Comparison of ENCODE assay signal across 23 cellular contexts in the genomic region with DNA sequence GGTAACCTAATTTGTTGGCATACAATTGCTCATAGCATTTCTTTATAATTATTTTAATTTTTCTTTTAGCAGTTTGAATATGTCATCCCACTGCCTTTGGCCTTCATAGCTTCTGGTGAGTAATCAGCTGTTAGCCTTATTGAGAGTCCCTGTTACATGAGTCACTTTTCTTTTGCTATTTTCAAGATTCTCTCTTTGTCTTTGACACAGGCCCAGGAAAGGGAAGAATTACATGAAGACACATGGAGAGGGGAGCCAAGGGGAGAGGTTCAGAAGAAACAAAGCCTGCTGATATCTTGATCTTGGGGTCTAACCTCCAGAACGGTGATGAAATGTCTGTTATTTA.
DNase-seq lines count a peak whose midpoint lies in the region; ATAC-seq and TF ChIP-seq lines count a peak whose summit lies in the region.
"Had no signal": no experiment of that assay in that cellular context is flagged by ENCODE, and none has a peak within 500 bp of the region (broad histone marks: within the 10 kb centered on the region; RNA-seq: fewer than 3 reads in every experiment).

No MANE protein-coding gene starts in this region.

- no peak for ATAC-seq in WTC11
- no peak for ATAC-seq in stimulated activated naive CD8-positive, alpha-beta T cell treated with anti-CD3 and anti-CD28 coated beads, Interleukin-15, Interleukin-2, amounts not matched to agents 100 U/mL and 50 U/mL, for 24 hours
- ATAC-seq: activated naive CD8-positive, alpha-beta T cell treated with anti-CD3 and anti-CD28 coated beads, Interleukin-2, amount 50 U/mL, for 24 hours; naive thymus-derived CD4-positive, alpha-beta T cell had no signal

- DNase-seq in EL: peak; percentile 10
- peak; percentile 8 to 12 for DNase-seq in Kasumi-1 (lab: John Stamatoyannopoulos, UW)
- no peak for DNase-seq in WTC11 (ENCODE audit: low spot score)
- peak; percentile 24 for DNase-seq in iris pigment epithelial cell (ENCODE audit: low read depth)
- DNase-seq in left ventricle myocardium inferior: no peak
- no peak for DNase-seq in AML-193 (lab: John Stamatoyannopoulos, UW)
- no peak for DNase-seq in coronary artery (ENCODE audit: low spot score)
- DNase-seq in stimulated activated naive CD8-positive, alpha-beta T cell treated with anti-CD3 and anti-CD28 coated beads, Interleukin-15, Interleukin-2, amounts not matched to agents 100 U/mL and 50 U/mL, for 24 hours: no peak
- DNase-seq: activated naive CD8-positive, alpha-beta T cell treated with anti-CD3 and anti-CD28 coated beads, Interleukin-2, amount 50 U/mL, for 24 hours; BE2C; mammary epithelial cell; naive thymus-derived CD4-positive, alpha-beta T cell; NCI-H1092; NCI-H2107; NCI-H774; PC-9; stimulated activated CD4-positive, alpha-beta T cell treated with anti-CD3 and anti-CD28 coated beads, Interleukin-2, amount 100 ng/mL, for 48 hours had no signal

- TF ChIP-seq CTCF in WTC11 (IDR thresholded peaks at IDR 0.05) (no peak), left ventricle myocardium inferior (IDR thresholded peaks at IDR 0.05; ENCODE audit: borderline replicate concordance) (no peak), coronary artery (IDR thresholded peaks at IDR 0.05) (no peak)

- POLR2A ChIA-PET in WTC11 (lab: Charles Lee): no interaction called here

- H3K36me3 Mint-ChIP-seq in WTC11: peaks cover 28% of the 10 kb centered on the region

- no peak overlapping the region for H3K27ac ChIP-seq in left ventricle myocardium inferior (replicated peaks)
- H3K27ac ChIP-seq in coronary artery: no peak overlapping the region
- H3K27ac ChIP-seq: esophagus muscularis mucosa, parathyroid adenoma, PC-9, SK-N-MC, skin epidermis had no signal

- peaks cover 32% of the 10 kb centered on the region for H3K9me3 ChIP-seq in left ventricle myocardium inferior (replicated peaks)
- H3K9me3 ChIP-seq: BE2C had no signal

- no peak overlapping the region for H3K27ac Mint-ChIP-seq in WTC11
- H3K27ac Mint-ChIP-seq: activated naive CD8-positive, alpha-beta T cell treated with anti-CD3 and anti-CD28 coated beads, Interleukin-2, amount 50 U/mL, for 24 hours; activated T-helper 2 cell treated with anti-CD3 and anti-CD28 coated beads, Interferon-gamma antibody, Interleukin-2, Interleukin-4, amounts not matched to agents 10 μg/mL and 5 μg/mL and 100 μg/mL, durations not matched to agents 14 hours and 24 hours and 36 hours; naive thymus-derived CD4-positive, alpha-beta T cell; T-helper 2 cell treated with Interferon-gamma antibody and Interleukin-4, amounts not matched to agents 5 μg/mL and 100 μg/mL, for 36 hours had no signal

- H3K9me3 Mint-ChIP-seq in WTC11: peaks cover 48% of the 10 kb centered on the region

- no peaks in the 10 kb centered on the region for H3K4me1 Mint-ChIP-seq in WTC11
- H3K4me1 Mint-ChIP-seq: activated naive CD8-positive, alpha-beta T cell treated with anti-CD3 and anti-CD28 coated beads, Interleukin-2, amount 50 U/mL, for 24 hours; naive thymus-derived CD4-positive, alpha-beta T cell had no signal

- CTCF ChIA-PET in WTC11 (lab: Charles Lee): interaction anchor here (1.2 kb wide), 1 partner anchor 828 kb away, joined by 4 read pairs; no protein-coding TSS in a partner anchor

- H3K27me3 Mint-ChIP-seq in WTC11 (ENCODE audit: low read depth): no peaks in the 10 kb centered on the region
- H3K27me3 Mint-ChIP-seq: activated naive CD8-positive, alpha-beta T cell treated with anti-CD3 and anti-CD28 coated beads, Interleukin-2, amount 50 U/mL, for 24 hours; naive thymus-derived CD4-positive, alpha-beta T cell had no signal

- H3K4me1 ChIP-seq in left ventricle myocardium inferior: no peaks in the 10 kb centered on the region
- H3K4me1 ChIP-seq: BE2C, esophagus muscularis mucosa, parathyroid adenoma had no signal

- H3K36me3 ChIP-seq in left ventricle myocardium inferior: no peaks in the 10 kb centered on the region
- H3K36me3 ChIP-seq: BE2C, esophagus muscularis mucosa had no signal

- intact Hi-C loops in left ventricle myocardium inferior (cut with micrococcal nuclease): no loop called here

- no peak overlapping the region for H3K4me3 Mint-ChIP-seq in WTC11
- H3K4me3 Mint-ChIP-seq: activated naive CD8-positive, alpha-beta T cell treated with anti-CD3 and anti-CD28 coated beads, Interleukin-2, amount 50 U/mL, for 24 hours; naive thymus-derived CD4-positive, alpha-beta T cell; T-helper 2 cell treated with Interferon-gamma antibody and Interleukin-4, amounts not matched to agents 5 μg/mL and 100 μg/mL, for 36 hours had no signal

- H3K27me3 ChIP-seq in left ventricle myocardium inferior (ENCODE audit: low read depth): no peaks in the 10 kb centered on the region
- H3K27me3 ChIP-seq: BE2C, esophagus muscularis mucosa had no signal

- H3K4me3 ChIP-seq in left ventricle myocardium inferior (no peak overlapping the region), coronary artery (no peak overlapping the region)
- H3K4me3 ChIP-seq: esophagus muscularis mucosa, PC-9, SK-N-MC, skin epidermis had no signal

TF ChIP-seq in WTC11, 78 proteins besides CTCF, POLR2A, EP300 and RAD21:
- TF ChIP-seq OVOL2 (CRISPR knock-in tag; IDR thresholded peaks at IDR 0.05; ENCODE audit: borderline replicate concordance): no peak
- TF ChIP-seq ZNF317 (CRISPR knock-in tag; IDR thresholded peaks at IDR 0.05; ENCODE audit: borderline replicate concordance, low read depth): peak; percentile 99
- TF ChIP-seq, protein P1, sequence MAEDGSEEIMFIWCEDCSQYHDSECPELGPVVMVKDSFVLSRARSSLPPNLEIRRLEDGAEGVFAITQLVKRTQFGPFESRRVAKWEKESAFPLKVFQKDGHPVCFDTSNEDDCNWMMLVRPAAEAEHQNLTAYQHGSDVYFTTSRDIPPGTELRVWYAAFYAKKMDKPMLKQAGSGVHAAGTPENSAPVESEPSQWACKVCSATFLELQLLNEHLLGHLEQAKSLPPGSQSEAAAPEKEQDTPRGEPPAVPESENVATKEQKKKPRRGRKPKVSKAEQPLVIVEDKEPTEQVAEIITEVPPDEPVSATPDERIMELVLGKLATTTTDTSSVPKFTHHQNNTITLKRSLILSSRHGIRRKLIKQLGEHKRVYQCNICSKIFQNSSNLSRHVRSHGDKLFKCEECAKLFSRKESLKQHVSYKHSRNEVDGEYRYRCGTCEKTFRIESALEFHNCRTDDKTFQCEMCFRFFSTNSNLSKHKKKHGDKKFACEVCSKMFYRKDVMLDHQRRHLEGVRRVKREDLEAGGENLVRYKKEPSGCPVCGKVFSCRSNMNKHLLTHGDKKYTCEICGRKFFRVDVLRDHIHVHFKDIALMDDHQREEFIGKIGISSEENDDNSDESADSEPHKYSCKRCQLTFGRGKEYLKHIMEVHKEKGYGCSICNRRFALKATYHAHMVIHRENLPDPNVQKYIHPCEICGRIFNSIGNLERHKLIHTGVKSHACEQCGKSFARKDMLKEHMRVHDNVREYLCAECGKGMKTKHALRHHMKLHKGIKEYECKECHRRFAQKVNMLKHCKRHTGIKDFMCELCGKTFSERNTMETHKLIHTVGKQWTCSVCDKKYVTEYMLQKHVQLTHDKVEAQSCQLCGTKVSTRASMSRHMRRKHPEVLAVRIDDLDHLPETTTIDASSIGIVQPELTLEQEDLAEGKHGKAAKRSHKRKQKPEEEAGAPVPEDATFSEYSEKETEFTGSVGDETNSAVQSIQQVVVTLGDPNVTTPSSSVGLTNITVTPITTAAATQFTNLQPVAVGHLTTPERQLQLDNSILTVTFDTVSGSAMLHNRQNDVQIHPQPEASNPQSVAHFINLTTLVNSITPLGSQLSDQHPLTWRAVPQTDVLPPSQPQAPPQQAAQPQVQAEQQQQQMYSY (CRISPR knock-in tag; IDR thresholded peaks at IDR 0.05): no peak
- no peak for TF ChIP-seq JAZF1 (CRISPR knock-in tag; IDR thresholded peaks at IDR 0.05)
- TF ChIP-seq FOXP4 (CRISPR knock-in tag; IDR thresholded peaks at IDR 0.05): no peak
- no peak for TF ChIP-seq NFE2L1 (CRISPR knock-in tag; IDR thresholded peaks at IDR 0.05)

Comparison
In these comparisons a context has a peak if more than half of its experiments do, and no peak if none do; other contexts are left out.
1. DNase-seq: peak in EL (single experiment), Kasumi-1 (2 of 2) and iris pigment epithelial cell (single experiment); none in WTC11 (single experiment), left ventricle myocardium inferior (single experiment), AML-193 (0 of 2), coronary artery (single experiment) and stimulated activated naive CD8-positive, alpha-beta T cell treated with anti-CD3 and anti-CD28 coated beads, Interleukin-15, Interleukin-2, amounts not matched to agents 100 U/mL and 50 U/mL, for 24 hours (single experiment).